ENCODE assay signal across 8 cellular contexts in genomic region chr14:21269252-21270046, GRCh38. TPM values are rescaled to one million over a fixed set of nuclear protein-coding genes. Genes with fewer than 3 reads are reported as not detected.
A peak's percentile ranks its signal among the peaks of the same experiment; 100 is the strongest.
DNase-seq lines count a peak whose midpoint lies in the region; ATAC-seq and TF ChIP-seq lines count a peak whose summit lies in the region.

TSS of gene HNRNPC (minus strand) at chr14:21269442. CDS start at chr14:21234193, 35,249 bp downstream.

- H3K9ac ChIP-seq in HUES64 (ENCODE audit: low read depth, low read length) (peak within 1 kb of the TSS; percentile 100), OCI-LY1 (ENCODE audit: low read length) (peak within 1 kb of the TSS; percentile 99)

- no TSS peak for BruUV-seq in Calu3 (replicated peaks; lab: Mats Ljungman, UMichigan)

- peak within 1 kb of the TSS; percentile 93 for H3K4me3 Mint-ChIP-seq in Calu3 (ENCODE audit: low read depth, unreplicated experiment)

- H2AFZ ChIP-seq in OCI-LY1 (ENCODE audit: low read length) = peak within 1 kb of the TSS; percentile 20; the same call in 1 of the 2 replicates

- H3K4me1 Mint-ChIP-seq in Calu3 (ENCODE audit: low read depth, unreplicated experiment) = no peaks in the 10 kb centered on the region

- H3K36me3 ChIP-seq in HUES64 (ENCODE audit: insufficient read depth, low read length) (peaks cover 41% of the 10 kb centered on the region), OCI-LY1 (ENCODE audit: insufficient read depth, low read length) (peaks cover 45% of the 10 kb centered on the region)

- H3K36me3 Mint-ChIP-seq in Calu3 (ENCODE audit: insufficient read depth, unreplicated experiment) = peaks cover 59% of the 10 kb centered on the region

- ATAC-seq in GM21447 (IDR thresholded peaks at IDR 0.05; ENCODE audit: unreplicated experiment) = peak; percentile 88

- no peaks in the 10 kb centered on the region for H3K9me3 ChIP-seq in HUES64 (ENCODE audit: insufficient read depth, low read depth, low read length)
- no peaks in the 10 kb centered on the region for H3K9me3 ChIP-seq in OCI-LY1 (ENCODE audit: low read length)

- peaks cover 5% of the 10 kb centered on the region; the same call in 1 of the 2 replicates for H4K20me1 ChIP-seq in OCI-LY1 (ENCODE audit: insufficient read depth, low read length)

- H3K27ac Mint-ChIP-seq in Calu3 (ENCODE audit: unreplicated experiment) = peak within 1 kb of the TSS; percentile 99

- peak within 1 kb of the TSS; percentile 98 for H3K4me3 ChIP-seq in HUES64 (ENCODE audit: low read length)
- peak within 1 kb of the TSS; percentile 98 for H3K4me3 ChIP-seq in OCI-LY1 (ENCODE audit: low read depth, low read length, poor library complexity, severe bottlenecking)

- no peaks in the 10 kb centered on the region for H3K9me2 ChIP-seq in OCI-LY1 (ENCODE audit: low read depth, low read length)

- H3K27me3 ChIP-seq in HUES64 (ENCODE audit: insufficient read depth, low read length) = no peaks in the 10 kb centered on the region
- no peaks in the 10 kb centered on the region for H3K27me3 ChIP-seq in OCI-LY1 (ENCODE audit: insufficient read depth, low read length)

- H3K27me3 Mint-ChIP-seq in Calu3 (ENCODE audit: unreplicated experiment) = no peaks in the 10 kb centered on the region

- H3K27ac ChIP-seq in HUES64 (ENCODE audit: low read depth, low read length) (peak within 1 kb of the TSS; percentile 93), OCI-LY1 (ENCODE audit: low read depth, low read length, poor library complexity, severe bottlenecking) (peak within 1 kb of the TSS; percentile 91)

- peak; percentile 100 for DNase-seq in Calu3
- DNase-seq in activated CD8-positive, alpha-beta memory T cell treated with anti-CD3 and anti-CD28 coated beads, Interleukin-2, amount 50 U/mL, for 4 hours = peak; percentile 100
- peak; percentile 100 for DNase-seq in mesenteric fat pad (ENCODE audit: low spot score)
- peak; percentile 100 for DNase-seq in stimulated activated CD8-positive, alpha-beta memory T cell treated with anti-CD3 and anti-CD28 coated beads, Interleukin-15, amount 100 ng/mL, for 24 hours (ENCODE audit: low read depth)

- WGBS in HUES64 = under 1% methylated on average over 45 of the region's 49 CpGs

- H3F3A ChIP-seq in OCI-LY1 (ENCODE audit: insufficient read depth, low read length) = 0 out of 2 replicates have a peak, but pooled peaks cover under 1% of the 10 kb centered on the region

- intact Hi-C loops in Calu3 (cut with micrococcal nuclease; ENCODE audit: unreplicated experiment) = loop anchor here (5.0 kb wide), 3 partner anchors 37 to 113 kb away; partner anchors contain the start of gene SUPT16H

- TF ChIP-seq CTCF in Calu3 (IDR thresholded peaks at IDR 0.05; ENCODE audit: unreplicated experiment) (no peak), OCI-LY1 (IDR thresholded peaks at IDR 0.05; ENCODE audit: low read length) (no peak)

- H3K4me2 ChIP-seq in OCI-LY1 (ENCODE audit: low read length) = peak within 1 kb of the TSS; percentile 82

- peaks cover 21% of the 10 kb centered on the region; the same call in 1 of the 2 replicates for H3K4me1 ChIP-seq in HUES64 (ENCODE audit: insufficient read depth, low read length)
- H3K4me1 ChIP-seq in OCI-LY1 (ENCODE audit: insufficient read depth, low read length, severe bottlenecking) = peaks cover 46% of the 10 kb centered on the region

- CTCF ChIA-PET in Calu3 (lab: Charles Lee) = no interaction called here

- peaks cover 48% of the 10 kb centered on the region for H3K79me2 ChIP-seq in OCI-LY1 (ENCODE audit: insufficient read depth, low read length)

- no peaks in the 10 kb centered on the region for H3K9me3 Mint-ChIP-seq in Calu3 (ENCODE audit: low read depth, unreplicated experiment)

- in situ Hi-C loops in endometrial microvascular endothelial cells (cut with HindIII; ENCODE audit: inconsistent ontology term, low pct_unique_long_range_greater_than_20kb, low sequenced_read_pairs) = no loop called here

RNA-seq across cellular contexts. Expression of gene HNRNPC, which starts in this region (rescaled TPM):
- 472 and 476 TPM in 2 replicates for total RNA-seq in Calu3 (2022)
- polyA plus RNA-seq in HUES64 (2013, experiment 1 of 2) = 908 TPM
- 975 TPM for polyA plus RNA-seq in HUES64 (2013, experiment 2 of 2)
- total RNA-seq in endometrial microvascular endothelial cells (ENCODE audit: inconsistent ontology term) = 992 TPM
- 330 TPM for total RNA-seq in mesenteric fat pad

Comparison
In these comparisons a context has a peak if more than half of its experiments do, and no peak if none do; other contexts are left out.
1. Peak in every context shown above with its lines: DNase-seq, ATAC-seq, H3K4me3 ChIP-seq and H3K27ac ChIP-seq.